8 cellular contexts compared by ENCODE assay signal in genomic region chr18:25561923-25562322, GRCh38.
DNase-seq lines count a peak whose midpoint lies in the region; ATAC-seq and TF ChIP-seq lines count a peak whose summit lies in the region.
"Had no signal": no experiment of that assay in that cellular context is flagged by ENCODE, and none has a peak within 500 bp of the region (broad histone marks: within the 10 kb centered on the region; RNA-seq: fewer than 3 reads in every experiment).

No MANE protein-coding gene starts in this region.

- no peak for ATAC-seq in IMR-90 (ENCODE audit: low read depth)
- no peak for ATAC-seq in aorta (ENCODE audit: low FRiP score)

- no peak overlapping the region for H4K91ac ChIP-seq in IMR-90 (ENCODE audit: insufficient read depth, low read depth, low read length)

- no CpG with 5 or more reads among the region's 6 CpGs for WGBS in IMR-90 (ENCODE audit: extremely low coverage in 2 of 2, insufficient read length in 1 of 2), 2 experiments
- 66 to 82% (median 71%) methylated on average over 6 of the region's 6 CpGs for WGBS in adrenal gland, 4 donors
- 57% methylated on average over 6 of the region's 6 CpGs for WGBS in aorta, 2 donors

- H3K27me3 Mint-ChIP-seq in nephron (ENCODE audit: low read depth): no peaks in the 10 kb centered on the region

- H3K4me3 ChIP-seq in IMR-90 (ENCODE audit: insufficient read depth, low read depth, low read length) (no peak overlapping the region), adrenal gland (no peak overlapping the region), aorta (ENCODE audit: low read length in 2 of 2) (no peak overlapping the region)

- H3K36me3 ChIP-seq in IMR-90 (ENCODE audit: control insufficient read depth, insufficient read depth, low read length) (no peaks in the 10 kb centered on the region), adrenal gland (replicated peaks in 1 of 2) (no peaks in the 10 kb centered on the region), aorta (ENCODE audit: control insufficient read depth in 1 of 2, insufficient read depth in 2 of 2, low read length in 1 of 2) (no peaks in the 10 kb centered on the region)

- H3K27me3 ChIP-seq in IMR-90 (ENCODE audit: control insufficient read depth, insufficient read depth, low read length) (peaks cover 2% of the 10 kb centered on the region; the same call in 1 of the 2 replicates), adrenal gland (no peaks in the 10 kb centered on the region), aorta (ENCODE audit: control insufficient read depth in 1 of 2, insufficient read depth in 2 of 2, low read length in 1 of 2) (no peaks in the 10 kb centered on the region)

- H3K4me3 Mint-ChIP-seq in nephron: no peak overlapping the region

- TF ChIP-seq CTCF in IMR-90 (conservative IDR thresholded peaks at IDR 0.05; ENCODE audit: low read depth, low read length) (peak; percentile 36), adrenal gland (IDR thresholded peaks at IDR 0.05) (peak in 3 of 6 experiments; percentile 20 to 44 (median 34)), nephron (IDR thresholded peaks at IDR 0.05; ENCODE audit: unreplicated experiment in 3 of 3) (peak; percentile 21 to 62 (median 27))

- H2BK20ac ChIP-seq in IMR-90 (ENCODE audit: low read depth, low read length): no peak overlapping the region

- no peak overlapping the region for H4K8ac ChIP-seq in IMR-90 (ENCODE audit: low read depth in 2 of 2, low read length in 2 of 2)

- no peak overlapping the region for H2BK120ac ChIP-seq in IMR-90 (ENCODE audit: low read depth, low read length)

- H3K9me1 ChIP-seq in IMR-90 (ENCODE audit: insufficient read depth, low read length): peaks cover 4% of the 10 kb centered on the region; the same call in 1 of the 2 replicates

- H3K27ac ChIP-seq in IMR-90 (ENCODE audit: insufficient read depth, low read length) (no peak overlapping the region), adrenal gland (no peak overlapping the region), aorta (ENCODE audit: low read depth in 1 of 2, low read length in 2 of 2) (no peak overlapping the region)

- DNase-seq in GDM1 (lab: John Stamatoyannopoulos, UW) (peak; percentile 3), IMR-90 (peak; percentile 33), adrenal gland (peak in 4 of 7 donors; percentile 20 to 39 (median 25)), NCI-H2227 treated with DMSO at 0.1 percent for 48 hours (lab: John Stamatoyannopoulos, UW) (no peak), NCI-H128 (lab: John Stamatoyannopoulos, UW; ENCODE audit: unreplicated experiment) (no peak), aorta (no peak)
- DNase-seq: activated CD8-positive, alpha-beta memory T cell treated with anti-CD3 and anti-CD28 coated beads for 24 hours had no signal

- H2AFZ ChIP-seq in IMR-90 (replicated peaks; ENCODE audit: low read length, poor library complexity): peak overlapping the region; percentile 53

- TF ChIP-seq RAD21 in IMR-90 (IDR thresholded peaks at IDR 0.05; ENCODE audit: low read length): peak; percentile 45

- H4K20me1 ChIP-seq in IMR-90 (ENCODE audit: insufficient read depth, low read length): no peaks in the 10 kb centered on the region

- H3K4me1 Mint-ChIP-seq in nephron: peaks cover 3% of the 10 kb centered on the region

- intact Hi-C loops in IMR-90 (cut with micrococcal nuclease): loop anchor here (1.0 kb wide), 2 partner anchors 270 to 334 kb away; no protein-coding TSS in a partner anchor
- intact Hi-C loops in adrenal gland (cut with DNase I): no loop called here
- intact Hi-C loops in aorta (cut with DNase I): no loop called here

- no peak overlapping the region for H2AK5ac ChIP-seq in IMR-90 (ENCODE audit: low read depth, low read length)

- H3K9me3 ChIP-seq in IMR-90 (ENCODE audit: control insufficient read depth, insufficient read depth, low read length): no peaks in the 10 kb centered on the region
- no peaks in the 10 kb centered on the region for H3K9me3 ChIP-seq in adrenal gland (replicated peaks in 1 of 3)
- H3K9me3 ChIP-seq in aorta (ENCODE audit: control insufficient read depth, low read length): no peaks in the 10 kb centered on the region

- H3K9me3 Mint-ChIP-seq in nephron: no peaks in the 10 kb centered on the region

- CTCF ChIA-PET in IMR-90 (lab: Yijun Ruan, JAX): no interaction called here

- no peaks in the 10 kb centered on the region for H3K79me1 ChIP-seq in IMR-90 (ENCODE audit: low read depth in 1 of 2, low read length in 2 of 2)

- H3K4me2 ChIP-seq in IMR-90 (ENCODE audit: low read depth, low read length): no peak overlapping the region

- in situ Hi-C loops in IMR-90 (cut with MboI; ENCODE audit: low sequenced_read_pairs): loop anchor here (25.0 kb wide), 1 partner anchor 275 kb away; no protein-coding TSS in a partner anchor

- H2AK9ac ChIP-seq in IMR-90 (replicated peaks; ENCODE audit: low read depth, low read length, poor library complexity): no peak overlapping the region

- H3K27ac Mint-ChIP-seq in nephron: no peak overlapping the region

- H3K14ac ChIP-seq in IMR-90 (replicated peaks; ENCODE audit: low read depth, low read length): no peak overlapping the region

- H3K56ac ChIP-seq in IMR-90 (ENCODE audit: extremely low read depth, insufficient read depth, low read length): no peak overlapping the region

- 0 out of 2 replicates have a peak overlapping the region, but pooled peaks have one; percentile 9 for H3K4ac ChIP-seq in IMR-90 (ENCODE audit: low read depth, low read length)

- TF ChIP-seq POLR2A in IMR-90 (IDR thresholded peaks at IDR 0.05; ENCODE audit: low read depth, low read length) (no peak), adrenal gland (IDR thresholded peaks at IDR 0.05) (no peak)

- POLR2A ChIA-PET in IMR-90 (lab: Charles Lee; ENCODE audit: unreplicated experiment): interaction anchor here (0.5 kb wide), 1 partner anchor 624 kb away, joined by 3 read pairs; no protein-coding TSS in a partner anchor

- H3K18ac ChIP-seq in IMR-90 (ENCODE audit: low read depth, low read length): no peak overlapping the region

- no peaks in the 10 kb centered on the region for H3K4me1 ChIP-seq in IMR-90 (ENCODE audit: control insufficient read depth, insufficient read depth, low read length)
- H3K4me1 ChIP-seq in adrenal gland (replicated peaks in 1 of 2): no peaks in the 10 kb centered on the region
- H3K4me1 ChIP-seq in aorta (ENCODE audit: control insufficient read depth in 1 of 2, insufficient read depth in 2 of 2, low read length in 2 of 2): no peaks in the 10 kb centered on the region

- no TSS peak for BruUV-seq in IMR-90 (replicated peaks; lab: Mats Ljungman, UMichigan)

- H2BK15ac ChIP-seq in IMR-90 (ENCODE audit: low read depth, low read length): no peak overlapping the region

- H4K5ac ChIP-seq in IMR-90 (ENCODE audit: low read depth, low read length): no peak overlapping the region

- H3K36me3 Mint-ChIP-seq in nephron (ENCODE audit: low read depth): no peaks in the 10 kb centered on the region

- no peak overlapping the region for H2BK5ac ChIP-seq in IMR-90 (ENCODE audit: low read depth, low read length, poor library complexity, severe bottlenecking)

- no peak overlapping the region for H3K23ac ChIP-seq in IMR-90 (ENCODE audit: low read depth, low read length)

- dilution Hi-C loops in IMR-90 (cut with HindIII; ENCODE audit: low sequenced_read_pairs, unreplicated experiment): no loop called here

- H3K9ac ChIP-seq in IMR-90 (ENCODE audit: low read depth, low read length): no peak overlapping the region

TF ChIP-seq in IMR-90, 13 proteins besides CTCF, POLR2A, EP300 and RAD21:
- TF ChIP-seq ELK1 (IDR thresholded peaks at IDR 0.05; ENCODE audit: borderline replicate concordance, low read depth, low read length): no peak
- TF ChIP-seq SMC3 (IDR thresholded peaks at IDR 0.05; ENCODE audit: low read depth, low read length): peak; percentile 32; the same call in 1 of the 2 replicates
- no peak for TF ChIP-seq RCOR1 (IDR thresholded peaks at IDR 0.05; ENCODE audit: insufficient replicate concordance, low read length)
TF ChIP-seq in IMR-90: peak in this region for 1.

Comparison
In these comparisons a context has a peak if more than half of its experiments do, and no peak if none do; other contexts are left out.
1. DNase-seq: peak in GDM1 (single experiment), IMR-90 (single experiment) and adrenal gland (4 of 7); none in NCI-H2227 treated with DMSO at 0.1 percent for 48 hours (single experiment), NCI-H128 (single experiment) and aorta (0 of 2).